Comparison of ENCODE assay signal across 1 cellular context in the genomic region with DNA sequence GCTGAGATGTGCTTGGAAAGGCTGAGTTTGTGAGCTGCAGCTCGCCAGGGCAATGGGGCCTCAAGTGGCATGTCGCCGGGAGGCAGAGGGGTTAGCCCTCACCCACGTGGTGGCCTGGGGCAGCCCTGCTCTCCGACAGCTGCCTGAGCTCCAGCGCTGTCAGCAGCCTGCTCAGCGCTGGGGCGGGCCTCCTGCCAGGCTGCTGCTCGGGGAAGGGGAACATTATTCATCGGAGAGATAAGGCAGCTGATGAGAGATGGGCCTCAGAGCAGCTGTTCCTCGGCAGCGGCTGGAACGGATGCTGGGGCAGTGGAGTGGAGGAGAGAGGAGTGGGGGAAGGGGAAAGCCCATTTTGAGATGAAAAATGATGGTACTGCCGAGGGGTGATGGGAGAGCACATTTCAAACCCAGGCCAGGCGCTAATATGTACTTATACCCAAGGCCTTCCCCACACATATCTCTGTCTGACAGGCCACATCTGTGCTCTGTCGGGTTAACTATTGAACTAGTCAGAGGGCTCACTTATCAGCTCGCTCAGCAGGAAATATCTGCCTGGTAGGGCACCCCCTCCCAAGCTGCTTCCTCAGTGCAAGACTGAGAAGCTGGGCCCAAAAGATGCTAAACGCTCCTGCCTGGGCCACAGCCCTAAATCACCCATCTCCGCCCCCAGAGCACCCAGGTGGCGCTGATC.
TF ChIP-seq lines count a peak whose summit lies in the region.

No MANE protein-coding gene starts in this region.

TF ChIP-seq in K562, 482 proteins besides CTCF, POLR2A, EP300 and RAD21 (continued from another document and continues in another):
- TF ChIP-seq, protein P1, sequence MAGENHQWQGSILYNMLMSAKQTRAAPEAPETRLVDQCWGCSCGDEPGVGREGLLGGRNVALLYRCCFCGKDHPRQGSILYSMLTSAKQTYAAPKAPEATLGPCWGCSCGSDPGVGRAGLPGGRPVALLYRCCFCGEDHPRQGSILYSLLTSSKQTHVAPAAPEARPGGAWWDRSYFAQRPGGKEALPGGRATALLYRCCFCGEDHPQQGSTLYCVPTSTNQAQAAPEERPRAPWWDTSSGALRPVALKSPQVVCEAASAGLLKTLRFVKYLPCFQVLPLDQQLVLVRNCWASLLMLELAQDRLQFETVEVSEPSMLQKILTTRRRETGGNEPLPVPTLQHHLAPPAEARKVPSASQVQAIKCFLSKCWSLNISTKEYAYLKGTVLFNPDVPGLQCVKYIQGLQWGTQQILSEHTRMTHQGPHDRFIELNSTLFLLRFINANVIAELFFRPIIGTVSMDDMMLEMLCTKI (IDR thresholded peaks at IDR 0.05; ENCODE audit: partially characterized antibody) = no peak
- TF ChIP-seq RBFOX2 (IDR thresholded peaks at IDR 0.05; ENCODE audit: low read depth, low read length) (peak; percentile 60), CHCHD3 (CRISPR knock-in tag; IDR thresholded peaks at IDR 0.05) (no peak), TARDBP (IDR thresholded peaks at IDR 0.05) (no peak), SREBF1 (IDR thresholded peaks at IDR 0.05; ENCODE audit: borderline replicate concordance, low read depth, low read length) (no peak), TOE1 (IDR thresholded peaks at IDR 0.05; ENCODE audit: borderline replicate concordance) (no peak), TOE1 (CRISPR knock-in tag; IDR thresholded peaks at IDR 0.05; ENCODE audit: borderline replicate concordance, low read depth) (no peak), PYGO2 (tag; IDR thresholded peaks at IDR 0.05) (0 out of 2 replicates have a peak, but pooled peaks have one; percentile 14), E2F1 (CRISPR knock-in tag; IDR thresholded peaks at IDR 0.05) (no peak), LEF1 (IDR thresholded peaks at IDR 0.05) (peak; percentile 95), FOXA3 (CRISPR knock-in tag; conservative IDR thresholded peaks at IDR 0.05 in 1 of 2, IDR thresholded peaks at IDR 0.05 in 1 of 2) (no peak), SAFB2 (IDR thresholded peaks at IDR 0.05; ENCODE audit: borderline replicate concordance, low read depth, low read length, severe bottlenecking) (no peak), PCBP2 (IDR thresholded peaks at IDR 0.05; ENCODE audit: low read depth, low read length, poor library complexity, severe bottlenecking) (no peak), PURB (CRISPR knock-in tag; IDR thresholded peaks at IDR 0.05; ENCODE audit: low read depth) (no peak), SAP30 (IDR thresholded peaks at IDR 0.05; ENCODE audit: borderline replicate concordance, insufficient read depth, low read depth, low read length, poor library complexity, severe bottlenecking) (no peak), E2F4 (CRISPR knock-in tag; IDR thresholded peaks at IDR 0.05; ENCODE audit: low read depth) (no peak), TAL1 (IDR thresholded peaks at IDR 0.05) (peak; percentile 90), ZNF41 (CRISPR knock-in tag; conservative IDR thresholded peaks at IDR 0.05) (no peak), ZFP91 (CRISPR knock-in tag; IDR thresholded peaks at IDR 0.05) (no peak), ZNF133 (CRISPR knock-in tag; IDR thresholded peaks at IDR 0.05) (no peak), HDAC1 (IDR thresholded peaks at IDR 0.05) (peak in 1 of 2 experiments; percentile 91; a peak in 2 of 4 replicates), IFI16 (CRISPR knock-in tag; IDR thresholded peaks at IDR 0.05) (0 out of 2 replicates have a peak, but pooled peaks have one; percentile 38), MCM2 (IDR thresholded peaks at IDR 0.05; ENCODE audit: low read depth) (no peak), HIVEP1 (CRISPR knock-in tag; IDR thresholded peaks at IDR 0.05) (peak; percentile 67; the same call in 1 of the 2 replicates), ZNF280B (CRISPR knock-in tag; IDR thresholded peaks at IDR 0.05) (no peak), ARID1B (IDR thresholded peaks at IDR 0.05) (peak; percentile 95), SMARCA5 (IDR thresholded peaks at IDR 0.05) (no peak; the same call in 1 of the 2 replicates), THRA (IDR thresholded peaks at IDR 0.05) (no peak)
- TF ChIP-seq, protein P2, sequence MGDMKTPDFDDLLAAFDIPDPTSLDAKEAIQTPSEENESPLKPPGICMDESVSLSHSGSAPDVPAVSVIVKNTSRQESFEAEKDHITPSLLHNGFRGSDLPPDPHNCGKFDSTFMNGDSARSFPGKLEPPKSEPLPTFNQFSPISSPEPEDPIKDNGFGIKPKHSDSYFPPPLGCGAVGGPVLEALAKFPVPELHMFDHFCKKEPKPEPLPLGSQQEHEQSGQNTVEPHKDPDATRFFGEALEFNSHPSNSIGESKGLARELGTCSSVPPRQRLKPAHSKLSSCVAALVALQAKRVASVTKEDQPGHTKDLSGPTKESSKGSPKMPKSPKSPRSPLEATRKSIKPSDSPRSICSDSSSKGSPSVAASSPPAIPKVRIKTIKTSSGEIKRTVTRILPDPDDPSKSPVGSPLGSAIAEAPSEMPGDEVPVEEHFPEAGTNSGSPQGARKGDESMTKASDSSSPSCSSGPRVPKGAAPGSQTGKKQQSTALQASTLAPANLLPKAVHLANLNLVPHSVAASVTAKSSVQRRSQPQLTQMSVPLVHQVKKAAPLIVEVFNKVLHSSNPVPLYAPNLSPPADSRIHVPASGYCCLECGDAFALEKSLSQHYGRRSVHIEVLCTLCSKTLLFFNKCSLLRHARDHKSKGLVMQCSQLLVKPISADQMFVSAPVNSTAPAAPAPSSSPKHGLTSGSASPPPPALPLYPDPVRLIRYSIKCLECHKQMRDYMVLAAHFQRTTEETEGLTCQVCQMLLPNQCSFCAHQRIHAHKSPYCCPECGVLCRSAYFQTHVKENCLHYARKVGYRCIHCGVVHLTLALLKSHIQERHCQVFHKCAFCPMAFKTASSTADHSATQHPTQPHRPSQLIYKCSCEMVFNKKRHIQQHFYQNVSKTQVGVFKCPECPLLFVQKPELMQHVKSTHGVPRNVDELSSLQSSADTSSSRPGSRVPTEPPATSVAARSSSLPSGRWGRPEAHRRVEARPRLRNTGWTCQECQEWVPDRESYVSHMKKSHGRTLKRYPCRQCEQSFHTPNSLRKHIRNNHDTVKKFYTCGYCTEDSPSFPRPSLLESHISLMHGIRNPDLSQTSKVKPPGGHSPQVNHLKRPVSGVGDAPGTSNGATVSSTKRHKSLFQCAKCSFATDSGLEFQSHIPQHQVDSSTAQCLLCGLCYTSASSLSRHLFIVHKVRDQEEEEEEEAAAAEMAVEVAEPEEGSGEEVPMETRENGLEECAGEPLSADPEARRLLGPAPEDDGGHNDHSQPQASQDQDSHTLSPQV (IDR thresholded peaks at IDR 0.05) = peak; percentile 70
- TF ChIP-seq, protein P3, sequence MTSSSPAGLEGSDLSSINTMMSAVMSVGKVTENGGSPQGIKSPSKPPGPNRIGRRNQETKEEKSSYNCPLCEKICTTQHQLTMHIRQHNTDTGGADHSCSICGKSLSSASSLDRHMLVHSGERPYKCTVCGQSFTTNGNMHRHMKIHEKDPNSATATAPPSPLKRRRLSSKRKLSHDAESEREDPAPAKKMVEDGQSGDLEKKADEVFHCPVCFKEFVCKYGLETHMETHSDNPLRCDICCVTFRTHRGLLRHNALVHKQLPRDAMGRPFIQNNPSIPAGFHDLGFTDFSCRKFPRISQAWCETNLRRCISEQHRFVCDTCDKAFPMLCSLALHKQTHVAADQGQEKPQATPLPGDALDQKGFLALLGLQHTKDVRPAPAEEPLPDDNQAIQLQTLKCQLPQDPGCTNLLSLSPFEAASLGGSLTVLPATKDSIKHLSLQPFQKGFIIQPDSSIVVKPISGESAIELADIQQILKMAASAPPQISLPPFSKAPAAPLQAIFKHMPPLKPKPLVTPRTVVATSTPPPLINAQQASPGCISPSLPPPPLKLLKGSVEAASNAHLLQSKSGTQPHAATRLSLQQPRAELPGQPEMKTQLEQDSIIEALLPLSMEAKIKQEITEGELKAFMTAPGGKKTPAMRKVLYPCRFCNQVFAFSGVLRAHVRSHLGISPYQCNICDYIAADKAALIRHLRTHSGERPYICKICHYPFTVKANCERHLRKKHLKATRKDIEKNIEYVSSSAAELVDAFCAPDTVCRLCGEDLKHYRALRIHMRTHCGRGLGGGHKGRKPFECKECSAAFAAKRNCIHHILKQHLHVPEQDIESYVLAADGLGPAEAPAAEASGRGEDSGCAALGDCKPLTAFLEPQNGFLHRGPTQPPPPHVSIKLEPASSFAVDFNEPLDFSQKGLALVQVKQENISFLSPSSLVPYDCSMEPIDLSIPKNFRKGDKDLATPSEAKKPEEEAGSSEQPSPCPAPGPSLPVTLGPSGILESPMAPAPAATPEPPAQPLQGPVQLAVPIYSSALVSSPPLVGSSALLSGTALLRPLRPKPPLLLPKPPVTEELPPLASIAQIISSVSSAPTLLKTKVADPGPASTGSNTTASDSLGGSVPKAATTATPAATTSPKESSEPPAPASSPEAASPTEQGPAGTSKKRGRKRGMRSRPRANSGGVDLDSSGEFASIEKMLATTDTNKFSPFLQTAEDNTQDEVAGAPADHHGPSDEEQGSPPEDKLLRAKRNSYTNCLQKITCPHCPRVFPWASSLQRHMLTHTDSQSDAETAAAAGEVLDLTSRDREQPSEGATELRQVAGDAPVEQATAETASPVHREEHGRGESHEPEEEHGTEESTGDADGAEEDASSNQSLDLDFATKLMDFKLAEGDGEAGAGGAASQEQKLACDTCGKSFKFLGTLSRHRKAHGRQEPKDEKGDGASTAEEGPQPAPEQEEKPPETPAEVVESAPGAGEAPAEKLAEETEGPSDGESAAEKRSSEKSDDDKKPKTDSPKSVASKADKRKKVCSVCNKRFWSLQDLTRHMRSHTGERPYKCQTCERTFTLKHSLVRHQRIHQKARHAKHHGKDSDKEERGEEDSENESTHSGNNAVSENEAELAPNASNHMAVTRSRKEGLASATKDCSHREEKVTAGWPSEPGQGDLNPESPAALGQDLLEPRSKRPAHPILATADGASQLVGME (CRISPR knock-in tag; IDR thresholded peaks at IDR 0.05) = peak; percentile 90
- TF ChIP-seq, protein P4, sequence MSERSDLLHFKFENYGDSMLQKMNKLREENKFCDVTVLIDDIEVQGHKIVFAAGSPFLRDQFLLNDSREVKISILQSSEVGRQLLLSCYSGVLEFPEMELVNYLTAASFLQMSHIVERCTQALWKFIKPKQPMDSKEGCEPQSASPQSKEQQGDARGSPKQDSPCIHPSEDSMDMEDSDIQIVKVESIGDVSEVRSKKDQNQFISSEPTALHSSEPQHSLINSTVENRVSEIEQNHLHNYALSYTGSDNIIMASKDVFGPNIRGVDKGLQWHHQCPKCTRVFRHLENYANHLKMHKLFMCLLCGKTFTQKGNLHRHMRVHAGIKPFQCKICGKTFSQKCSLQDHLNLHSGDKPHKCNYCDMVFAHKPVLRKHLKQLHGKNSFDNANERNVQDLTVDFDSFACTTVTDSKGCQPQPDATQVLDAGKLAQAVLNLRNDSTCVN (CRISPR knock-in tag; IDR thresholded peaks at IDR 0.05) = no peak
